8 cellular contexts compared by ENCODE assay signal in genomic region chr16:52912565-52913173, GRCh38.
DNase-seq lines count a peak whose midpoint lies in the region; ATAC-seq and TF ChIP-seq lines count a peak whose summit lies in the region.

No MANE protein-coding gene starts in this region.

- H3K4me3 ChIP-seq in AG10803 (ENCODE audit: low read length), result no peak overlapping the region

- DNase-seq in AG10803 (ENCODE audit: low read depth) (peak; percentile 36), GM13977 (ENCODE audit: low spot score) (peak; percentile 58), NCI-H526 treated with DMSO at 0.1 percent for 48 hours (lab: John Stamatoyannopoulos, UW) (peak; percentile 22), astrocyte of the hippocampus (ENCODE audit: low read depth, low spot score) (peak; percentile 86), iPS DF 4.7 (ENCODE audit: extremely low read depth, low spot score) (peak; percentile 64), GF-D8 (lab: John Stamatoyannopoulos, UW) (no peak)
- peak; percentile 59 for DNase-seq in stimulated activated CD4-positive, alpha-beta T cell treated with anti-CD3 and anti-CD28 coated beads, Interleukin-15, amount 100 ng/mL, for 24 hours

- in situ Hi-C loops in GM13977 (cut with MboI; ENCODE audit: low pct_unique_long_range_greater_than_20kb, low sequenced_read_pairs, unreplicated experiment), result no loop called here

- ATAC-seq in HG03442 (IDR thresholded peaks at IDR 0.05; ENCODE audit: unreplicated experiment), result peak; percentile 69

- TF ChIP-seq CTCF in AG10803 (conservative IDR thresholded peaks at IDR 0.05; ENCODE audit: low read length) (peak; percentile 74), GM13977 (IDR thresholded peaks at IDR 0.05; ENCODE audit: extremely low read depth, insufficient read depth, missing control alignments) (peak; percentile 87)
